1 cellular context compared by ENCODE assay signal in genomic region chrX:48891402-48892288, GRCh38.
TF ChIP-seq lines count a peak whose summit lies in the region.

No MANE protein-coding gene starts in this region.

TF ChIP-seq in HEK293, 187 proteins besides CTCF, POLR2A, EP300 and RAD21 (continued from another document and continues in another):
- TF ChIP-seq, protein P1, sequence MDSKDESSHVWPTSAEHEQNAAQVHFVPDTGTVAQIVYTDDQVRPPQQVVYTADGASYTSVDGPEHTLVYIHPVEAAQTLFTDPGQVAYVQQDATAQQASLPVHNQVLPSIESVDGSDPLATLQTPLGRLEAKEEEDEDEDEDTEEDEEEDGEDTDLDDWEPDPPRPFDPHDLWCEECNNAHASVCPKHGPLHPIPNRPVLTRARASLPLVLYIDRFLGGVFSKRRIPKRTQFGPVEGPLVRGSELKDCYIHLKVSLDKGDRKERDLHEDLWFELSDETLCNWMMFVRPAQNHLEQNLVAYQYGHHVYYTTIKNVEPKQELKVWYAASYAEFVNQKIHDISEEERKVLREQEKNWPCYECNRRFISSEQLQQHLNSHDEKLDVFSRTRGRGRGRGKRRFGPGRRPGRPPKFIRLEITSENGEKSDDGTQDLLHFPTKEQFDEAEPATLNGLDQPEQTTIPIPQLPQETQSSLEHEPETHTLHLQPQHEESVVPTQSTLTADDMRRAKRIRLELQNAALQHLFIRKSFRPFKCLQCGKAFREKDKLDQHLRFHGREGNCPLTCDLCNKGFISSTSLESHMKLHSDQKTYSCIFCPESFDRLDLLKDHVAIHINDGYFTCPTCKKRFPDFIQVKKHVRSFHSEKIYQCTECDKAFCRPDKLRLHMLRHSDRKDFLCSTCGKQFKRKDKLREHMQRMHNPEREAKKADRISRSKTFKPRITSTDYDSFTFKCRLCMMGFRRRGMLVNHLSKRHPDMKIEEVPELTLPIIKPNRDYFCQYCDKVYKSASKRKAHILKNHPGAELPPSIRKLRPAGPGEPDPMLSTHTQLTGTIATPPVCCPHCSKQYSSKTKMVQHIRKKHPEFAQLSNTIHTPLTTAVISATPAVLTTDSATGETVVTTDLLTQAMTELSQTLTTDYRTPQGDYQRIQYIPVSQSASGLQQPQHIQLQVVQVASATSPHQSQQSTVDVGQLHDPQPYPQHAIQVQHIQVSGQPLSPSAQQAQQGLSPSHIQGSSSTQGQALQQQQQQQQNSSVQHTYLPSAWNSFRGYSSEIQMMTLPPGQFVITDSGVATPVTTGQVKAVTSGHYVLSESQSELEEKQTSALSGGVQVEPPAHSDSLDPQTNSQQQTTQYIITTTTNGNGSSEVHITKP (tag by site-specific recombination; IDR thresholded peaks at IDR 0.05), result peak; percentile 69
- TF ChIP-seq ZNF585B (tag by site-specific recombination; IDR thresholded peaks at IDR 0.05) (no peak), ZNF561 (tag by site-specific recombination; IDR thresholded peaks at IDR 0.05; ENCODE audit: borderline replicate concordance) (peak; percentile 49; the same call in 1 of the 2 replicates), ZNF580 (tag by site-specific recombination; IDR thresholded peaks at IDR 0.05) (no peak), ZNF791 (tag by site-specific recombination; IDR thresholded peaks at IDR 0.05) (no peak), ZBTB11 (tag by site-specific recombination; conservative IDR thresholded peaks at IDR 0.05; ENCODE audit: low read depth) (0 out of 2 replicates have a peak, but pooled peaks have one; percentile 24), ZNF18 (tag by site-specific recombination; IDR thresholded peaks at IDR 0.05) (no peak), HOXC10 (CRISPR knock-in tag; IDR thresholded peaks at IDR 0.05) (0 out of 2 replicates have a peak, but pooled peaks have one; percentile 78), ZBTB48 (tag by site-specific recombination; IDR thresholded peaks at IDR 0.05) (peak; percentile 92), ZNF19 (tag by site-specific recombination; IDR thresholded peaks at IDR 0.05; ENCODE audit: low read depth) (no peak), SP2 (tag by site-specific recombination; IDR thresholded peaks at IDR 0.05) (peak; percentile 88), KLF1 (tag by site-specific recombination; IDR thresholded peaks at IDR 0.05) (peak; percentile 63), ZIC2 (tag by site-specific recombination; IDR thresholded peaks at IDR 0.05) (0 out of 2 replicates have a peak, but pooled peaks have one; percentile 47), KLF10 (tag by site-specific recombination; IDR thresholded peaks at IDR 0.05) (peak; percentile 29; the same call in 1 of the 2 replicates), ZNF654 (tag by site-specific recombination; IDR thresholded peaks at IDR 0.05; ENCODE audit: low read depth) (peak; percentile 19; the same call in 1 of the 2 replicates), KLF16 (tag by site-specific recombination; IDR thresholded peaks at IDR 0.05) (peak; percentile 80), IKZF3 (tag by site-specific recombination; IDR thresholded peaks at IDR 0.05) (peak; percentile 67), ZNF433 (tag by site-specific recombination; IDR thresholded peaks at IDR 0.05; ENCODE audit: low read depth) (no peak), HOXA7 (CRISPR knock-in tag; IDR thresholded peaks at IDR 0.05; ENCODE audit: borderline replicate concordance) (no peak), ZBTB44 (tag by site-specific recombination; IDR thresholded peaks at IDR 0.05) (no peak), OVOL3 (tag by site-specific recombination; IDR thresholded peaks at IDR 0.05) (no peak), TRIM28 (IDR thresholded peaks at IDR 0.05; ENCODE audit: borderline replicate concordance, low read length) (no peak), ZBTB20 (tag by site-specific recombination; IDR thresholded peaks at IDR 0.05) (peak; percentile 64; the same call in 1 of the 2 replicates), ZNF768 (tag by site-specific recombination; IDR thresholded peaks at IDR 0.05) (no peak), ZNF623 (tag by site-specific recombination; IDR thresholded peaks at IDR 0.05) (no peak), SP7 (tag by site-specific recombination; IDR thresholded peaks at IDR 0.05) (peak; percentile 40; the same call in 1 of the 2 replicates), GLIS1 (tag by site-specific recombination; IDR thresholded peaks at IDR 0.05) (peak; percentile 86), ZNF394 (tag by site-specific recombination; IDR thresholded peaks at IDR 0.05; ENCODE audit: borderline replicate concordance) (peak; percentile 20; the same call in 1 of the 2 replicates), ZXDB (tag by site-specific recombination; IDR thresholded peaks at IDR 0.05) (peak; percentile 86), ZNF600 (tag by site-specific recombination; IDR thresholded peaks at IDR 0.05) (0 out of 2 replicates have a peak, but pooled peaks have one; percentile 12), PATZ1 (tag by site-specific recombination; IDR thresholded peaks at IDR 0.05) (peak; percentile 45; the same call in 1 of the 2 replicates), SALL2 (tag by site-specific recombination; IDR thresholded peaks at IDR 0.05; ENCODE audit: borderline replicate concordance) (no peak), ZBTB17 (tag by site-specific recombination; IDR thresholded peaks at IDR 0.05) (peak; percentile 88), ZNF692 (tag by site-specific recombination; IDR thresholded peaks at IDR 0.05) (peak; percentile 99)
- TF ChIP-seq, protein P2, sequence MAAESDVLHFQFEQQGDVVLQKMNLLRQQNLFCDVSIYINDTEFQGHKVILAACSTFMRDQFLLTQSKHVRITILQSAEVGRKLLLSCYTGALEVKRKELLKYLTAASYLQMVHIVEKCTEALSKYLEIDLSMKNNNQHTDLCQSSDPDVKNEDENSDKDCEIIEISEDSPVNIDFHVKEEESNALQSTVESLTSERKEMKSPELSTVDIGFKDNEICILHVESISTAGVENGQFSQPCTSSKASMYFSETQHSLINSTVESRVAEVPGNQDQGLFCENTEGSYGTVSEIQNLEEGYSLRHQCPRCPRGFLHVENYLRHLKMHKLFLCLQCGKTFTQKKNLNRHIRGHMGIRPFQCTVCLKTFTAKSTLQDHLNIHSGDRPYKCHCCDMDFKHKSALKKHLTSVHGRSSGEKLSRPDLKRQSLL (tag by site-specific recombination; IDR thresholded peaks at IDR 0.05), result peak; percentile 83
- TF ChIP-seq, protein P3, sequence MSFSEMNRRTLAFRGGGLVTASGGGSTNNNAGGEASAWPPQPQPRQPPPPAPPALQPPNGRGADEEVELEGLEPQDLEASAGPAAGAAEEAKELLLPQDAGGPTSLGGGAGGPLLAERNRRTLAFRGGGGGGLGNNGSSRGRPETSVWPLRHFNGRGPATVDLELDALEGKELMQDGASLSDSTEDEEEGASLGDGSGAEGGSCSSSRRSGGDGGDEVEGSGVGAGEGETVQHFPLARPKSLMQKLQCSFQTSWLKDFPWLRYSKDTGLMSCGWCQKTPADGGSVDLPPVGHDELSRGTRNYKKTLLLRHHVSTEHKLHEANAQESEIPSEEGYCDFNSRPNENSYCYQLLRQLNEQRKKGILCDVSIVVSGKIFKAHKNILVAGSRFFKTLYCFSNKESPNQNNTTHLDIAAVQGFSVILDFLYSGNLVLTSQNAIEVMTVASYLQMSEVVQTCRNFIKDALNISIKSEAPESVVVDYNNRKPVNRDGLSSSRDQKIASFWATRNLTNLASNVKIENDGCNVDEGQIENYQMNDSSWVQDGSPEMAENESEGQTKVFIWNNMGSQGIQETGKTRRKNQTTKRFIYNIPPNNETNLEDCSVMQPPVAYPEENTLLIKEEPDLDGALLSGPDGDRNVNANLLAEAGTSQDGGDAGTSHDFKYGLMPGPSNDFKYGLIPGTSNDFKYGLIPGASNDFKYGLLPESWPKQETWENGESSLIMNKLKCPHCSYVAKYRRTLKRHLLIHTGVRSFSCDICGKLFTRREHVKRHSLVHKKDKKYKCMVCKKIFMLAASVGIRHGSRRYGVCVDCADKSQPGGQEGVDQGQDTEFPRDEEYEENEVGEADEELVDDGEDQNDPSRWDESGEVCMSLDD (tag by site-specific recombination; IDR thresholded peaks at IDR 0.05), result 0 out of 2 replicates have a peak, but pooled peaks have one; percentile 21
- TF ChIP-seq, protein P4, sequence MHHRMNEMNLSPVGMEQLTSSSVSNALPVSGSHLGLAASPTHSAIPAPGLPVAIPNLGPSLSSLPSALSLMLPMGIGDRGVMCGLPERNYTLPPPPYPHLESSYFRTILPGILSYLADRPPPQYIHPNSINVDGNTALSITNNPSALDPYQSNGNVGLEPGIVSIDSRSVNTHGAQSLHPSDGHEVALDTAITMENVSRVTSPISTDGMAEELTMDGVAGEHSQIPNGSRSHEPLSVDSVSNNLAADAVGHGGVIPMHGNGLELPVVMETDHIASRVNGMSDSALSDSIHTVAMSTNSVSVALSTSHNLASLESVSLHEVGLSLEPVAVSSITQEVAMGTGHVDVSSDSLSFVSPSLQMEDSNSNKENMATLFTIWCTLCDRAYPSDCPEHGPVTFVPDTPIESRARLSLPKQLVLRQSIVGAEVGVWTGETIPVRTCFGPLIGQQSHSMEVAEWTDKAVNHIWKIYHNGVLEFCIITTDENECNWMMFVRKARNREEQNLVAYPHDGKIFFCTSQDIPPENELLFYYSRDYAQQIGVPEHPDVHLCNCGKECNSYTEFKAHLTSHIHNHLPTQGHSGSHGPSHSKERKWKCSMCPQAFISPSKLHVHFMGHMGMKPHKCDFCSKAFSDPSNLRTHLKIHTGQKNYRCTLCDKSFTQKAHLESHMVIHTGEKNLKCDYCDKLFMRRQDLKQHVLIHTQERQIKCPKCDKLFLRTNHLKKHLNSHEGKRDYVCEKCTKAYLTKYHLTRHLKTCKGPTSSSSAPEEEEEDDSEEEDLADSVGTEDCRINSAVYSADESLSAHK (tag by site-specific recombination; IDR thresholded peaks at IDR 0.05), result 0 out of 2 replicates have a peak, but pooled peaks have one; percentile 21
